9 cellular contexts compared by ENCODE assay signal in genomic region chr5:40570408-40571129, GRCh38.
DNase-seq lines count a peak whose midpoint lies in the region; ATAC-seq and TF ChIP-seq lines count a peak whose summit lies in the region.
"Had no signal": no experiment of that assay in that cellular context is flagged by ENCODE, and none has a peak within 500 bp of the region (broad histone marks: within the 10 kb centered on the region; RNA-seq: fewer than 3 reads in every experiment).

No MANE protein-coding gene starts in this region.

- no peaks in the 10 kb centered on the region for H3K9me3 ChIP-seq in MM.1S (replicated peaks; ENCODE audit: insufficient read depth, low read length)
- H3K9me3 ChIP-seq in Karpas-422 (ENCODE audit: low read length) = no peaks in the 10 kb centered on the region

- H2AFZ ChIP-seq in MM.1S (ENCODE audit: low read length) (no peak overlapping the region), Karpas-422 (ENCODE audit: low read length) (no peak overlapping the region)

- intact Hi-C loops in dendritic cell treated with granulocyte-macrophage colony-stimulating factor and Interleukin-4, amounts not matched to agents 40 ng/mL and 50 ng/mL, for 4 days (cut with micrococcal nuclease) = no loop called here

- no peak overlapping the region for H3K4me3 Mint-ChIP-seq in dendritic cell treated with granulocyte-macrophage colony-stimulating factor and Interleukin-4, amounts not matched to agents 40 ng/mL and 50 ng/mL, for 4 days

- 0 out of 2 replicates have a peak, but pooled peaks cover 7% of the 10 kb centered on the region for H3K4me1 ChIP-seq in MM.1S (ENCODE audit: low read length)
- H3K4me1 ChIP-seq in Karpas-422 (ENCODE audit: low read length) = peaks cover 6% of the 10 kb centered on the region

- H3K27ac Mint-ChIP-seq in dendritic cell treated with granulocyte-macrophage colony-stimulating factor and Interleukin-4, amounts not matched to agents 40 ng/mL and 50 ng/mL, for 4 days = peak overlapping the region; percentile 69

- H3K79me2 ChIP-seq in MM.1S (ENCODE audit: low read length) = no peaks in the 10 kb centered on the region
- H3K79me2 ChIP-seq in Karpas-422 (ENCODE audit: low read length) = no peaks in the 10 kb centered on the region

- H3K9me2 ChIP-seq in MM.1S (replicated peaks; ENCODE audit: insufficient read depth, low read length) (no peaks in the 10 kb centered on the region), Karpas-422 (replicated peaks; ENCODE audit: insufficient read depth, low read length) (0 out of 2 replicates have a peak, but pooled peaks cover 4% of the 10 kb centered on the region)

- H3K27ac ChIP-seq in MM.1S (ENCODE audit: low read length) = no peak overlapping the region
- H3K27ac ChIP-seq in Karpas-422 (ENCODE audit: low read length) = no peak overlapping the region

- H3K9me3 Mint-ChIP-seq in dendritic cell treated with granulocyte-macrophage colony-stimulating factor and Interleukin-4, amounts not matched to agents 40 ng/mL and 50 ng/mL, for 4 days = no peaks in the 10 kb centered on the region

- H3K27me3 ChIP-seq in MM.1S (replicated peaks; ENCODE audit: insufficient read depth, low read length) (no peaks in the 10 kb centered on the region), Karpas-422 (ENCODE audit: low read length) (0 out of 2 replicates have a peak, but pooled peaks cover 2% of the 10 kb centered on the region)

- H3F3A ChIP-seq in MM.1S (ENCODE audit: insufficient read depth, low read length) = no peaks in the 10 kb centered on the region

- H4K20me1 ChIP-seq in MM.1S (ENCODE audit: insufficient read depth, low read length) (no peaks in the 10 kb centered on the region), Karpas-422 (ENCODE audit: insufficient read depth, low read depth, low read length) (no peaks in the 10 kb centered on the region)

- H3K36me3 ChIP-seq in MM.1S (replicated peaks; ENCODE audit: insufficient read depth, low read length) (no peaks in the 10 kb centered on the region), Karpas-422 (ENCODE audit: insufficient read depth, low read length) (no peaks in the 10 kb centered on the region)

- H3K36me3 Mint-ChIP-seq in dendritic cell treated with granulocyte-macrophage colony-stimulating factor and Interleukin-4, amounts not matched to agents 40 ng/mL and 50 ng/mL, for 4 days (ENCODE audit: low read depth) = no peaks in the 10 kb centered on the region

- peak; percentile 47 for DNase-seq in A172 (ENCODE audit: low spot score)
- no peak for DNase-seq in NCI-H2081 treated with DMSO at 0.1 percent for 48 hours (lab: John Stamatoyannopoulos, UW)
- DNase-seq in pons (ENCODE audit: low spot score) = no peak
- no peak for DNase-seq in MM.1S
- DNase-seq in Karpas-422 = no peak

- H3K4me1 Mint-ChIP-seq in dendritic cell treated with granulocyte-macrophage colony-stimulating factor and Interleukin-4, amounts not matched to agents 40 ng/mL and 50 ng/mL, for 4 days (ENCODE audit: low read depth) = peaks cover 36% of the 10 kb centered on the region

- H3K9ac ChIP-seq in MM.1S (ENCODE audit: low read length) = no peak overlapping the region
- no peak overlapping the region for H3K9ac ChIP-seq in Karpas-422 (ENCODE audit: low read length)

- peak; percentile 47 for ATAC-seq in GM19025 (IDR thresholded peaks at IDR 0.05; ENCODE audit: low read depth, unreplicated experiment)
- ATAC-seq in HG03097 (IDR thresholded peaks at IDR 0.05; ENCODE audit: low FRiP score, unreplicated experiment) = peak; percentile 94

- H3K4me3 ChIP-seq in MM.1S (ENCODE audit: low read length) = no peak overlapping the region
- H3K4me3 ChIP-seq in Karpas-422 (ENCODE audit: low read length) = no peak overlapping the region
- H3K4me3 ChIP-seq: skin epidermis had no signal

- TF ChIP-seq CTCF in MM.1S (IDR thresholded peaks at IDR 0.05; ENCODE audit: low read length) = no peak

- H3K27me3 Mint-ChIP-seq in dendritic cell treated with granulocyte-macrophage colony-stimulating factor and Interleukin-4, amounts not matched to agents 40 ng/mL and 50 ng/mL, for 4 days = no peaks in the 10 kb centered on the region

- no peak overlapping the region for H3K4me2 ChIP-seq in MM.1S (ENCODE audit: low read depth, low read length)
- no peak overlapping the region for H3K4me2 ChIP-seq in Karpas-422 (ENCODE audit: low read depth, low read length, poor library complexity, severe bottlenecking)
